ENCODE assay signal across 8 cellular contexts in the genomic region with DNA sequence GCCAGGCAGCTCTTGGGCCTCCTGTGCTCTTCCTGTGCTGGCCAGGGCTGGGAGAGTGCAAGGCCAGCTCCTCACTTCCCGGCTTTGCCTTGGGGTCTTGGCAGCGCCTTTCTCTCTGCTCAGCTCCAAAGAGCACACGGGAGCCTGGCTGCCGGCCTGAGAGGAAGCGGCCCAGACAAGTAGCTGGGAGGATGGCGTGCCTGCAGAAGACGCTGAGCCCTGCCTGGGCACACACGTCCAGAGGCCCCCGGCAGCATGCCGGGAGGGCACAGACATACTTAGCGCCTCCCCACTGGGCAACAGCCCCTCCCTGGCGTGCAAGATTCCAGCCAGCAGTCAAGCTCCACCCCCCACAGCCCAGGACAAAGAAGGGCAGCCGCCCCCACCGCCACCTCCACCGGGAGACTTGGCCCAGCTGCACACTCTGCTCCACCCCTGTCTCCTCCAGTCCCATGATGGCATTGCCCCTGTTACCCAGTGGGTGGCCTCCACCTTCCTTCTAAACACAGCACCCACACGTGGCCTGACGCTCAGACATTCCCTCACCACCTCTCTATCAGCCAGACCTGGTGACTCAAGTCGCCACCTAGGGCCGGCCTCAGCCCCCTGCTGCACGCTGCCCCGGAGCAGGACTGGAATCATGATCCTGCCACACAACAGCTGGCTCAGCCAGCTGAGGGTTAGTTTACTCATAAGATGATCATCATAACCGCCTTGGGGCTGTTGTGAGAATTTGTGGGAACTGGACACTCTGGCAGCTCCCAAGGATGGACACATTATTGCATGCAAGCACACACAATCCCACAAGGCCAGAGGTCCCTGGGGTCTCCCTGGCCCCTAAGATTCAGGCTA. TPM values are rescaled to one million over a fixed set of nuclear protein-coding genes. Genes with fewer than 3 reads are reported as not detected.
A peak's percentile ranks its signal among the peaks of the same experiment; 100 is the strongest.
DNase-seq lines count a peak whose midpoint lies in the region; ATAC-seq and TF ChIP-seq lines count a peak whose summit lies in the region.

No MANE protein-coding gene starts in this region.

- H3K4me1 ChIP-seq in OCI-LY7 (ENCODE audit: insufficient read depth, low read length, poor library complexity, severe bottlenecking), result peaks cover 19% of the 10 kb centered on the region
- peaks cover 12% of the 10 kb centered on the region for H3K4me1 ChIP-seq in foreskin keratinocyte
- peaks cover 10% of the 10 kb centered on the region for H3K4me1 ChIP-seq in neuron (ENCODE audit: insufficient read depth, low read length)
- H3K4me1 ChIP-seq in aorta (ENCODE audit: control insufficient read depth in 1 of 2, insufficient read depth in 2 of 2, low read length in 2 of 2), result peaks cover 0 to 3% of the 10 kb centered on the region in 2 donors

- CTCF ChIA-PET in OCI-LY7 (lab: Charles Lee; ENCODE audit: unreplicated experiment), result interaction anchor here (0.6 to 1.2 kb wide), 2 partner anchors 9 to 26 kb away, joined by 3 to 4 read pairs; no protein-coding TSS in a partner anchor

- H3K4me2 ChIP-seq in OCI-LY7 (ENCODE audit: low read length), result peak overlapping the region; percentile 40; the same call in 1 of the 2 replicates

- no peaks in the 10 kb centered on the region for H3K79me2 ChIP-seq in OCI-LY7 (ENCODE audit: insufficient read depth, low read depth, low read length)

- POLR2A ChIA-PET in OCI-LY7 (lab: Charles Lee), result interaction anchor here (0.5 to 1.1 kb wide), 2 partner anchors 24 to 27 kb away, joined by 3 read pairs; no protein-coding TSS in a partner anchor

- peak; percentile 59 for DNase-seq in G401 (ENCODE audit: low spot score)
- peak; percentile 73 for DNase-seq in OCI-LY7 (ENCODE audit: low spot score)
- DNase-seq in activated gamma-delta T cell treated with anti-CD3 and anti-CD28 coated beads, Interleukin-2, amount 50 U/mL, for 16 hours (ENCODE audit: low read depth), result peak; percentile 22
- DNase-seq in foreskin keratinocyte, result peak; percentile 97 to 98
- DNase-seq in aorta, result peak; percentile 95
- DNase-seq in NOMO-1 treated with DMSO at 0.1 percent for 48 hours (lab: John Stamatoyannopoulos, UW; ENCODE audit: unreplicated experiment), result no peak

- no TSS peak for BruUV-seq in OCI-LY7 (replicated peaks; lab: Mats Ljungman, UMichigan)

- peak; percentile 86 for TF ChIP-seq CTCF in OCI-LY7 (conservative IDR thresholded peaks at IDR 0.05; ENCODE audit: low read length)
- TF ChIP-seq CTCF in foreskin keratinocyte (conservative IDR thresholded peaks at IDR 0.05), result peak; percentile 87

- H3K4me3 ChIP-seq in OCI-LY7 (ENCODE audit: low read depth, low read length, poor library complexity, severe bottlenecking), result no peak overlapping the region
- peak overlapping the region; percentile 1 for H3K4me3 ChIP-seq in neuron (ENCODE audit: low read length)
- H3K4me3 ChIP-seq in aorta (ENCODE audit: low read length in 2 of 2), result no peak overlapping the region

- intact Hi-C loops in OCI-LY7 (cut with micrococcal nuclease; ENCODE audit: unreplicated experiment) (no loop called here), aorta (cut with DNase I) (no loop called here)

- H3K9me3 ChIP-seq in OCI-LY7 (ENCODE audit: low read length), result no peaks in the 10 kb centered on the region
- no peaks in the 10 kb centered on the region for H3K9me3 ChIP-seq in neuron (ENCODE audit: low read length)
- no peaks in the 10 kb centered on the region for H3K9me3 ChIP-seq in aorta (ENCODE audit: control insufficient read depth, low read length)

- H3K9me2 ChIP-seq in OCI-LY7 (ENCODE audit: insufficient read depth, low read length), result no peaks in the 10 kb centered on the region

- H2AFZ ChIP-seq in OCI-LY7 (ENCODE audit: low read length) (peak overlapping the region; percentile 82; the same call in 1 of the 2 replicates), neuron (ENCODE audit: low read depth, low read length) (peak overlapping the region; percentile 26)

- H3K27me3 ChIP-seq in foreskin keratinocyte (no peaks in the 10 kb centered on the region), neuron (ENCODE audit: insufficient read depth, low read length) (peaks cover 10% of the 10 kb centered on the region), aorta (ENCODE audit: control insufficient read depth in 1 of 2, insufficient read depth in 2 of 2, low read length in 1 of 2) (no peaks in the 10 kb centered on the region)

- 1 to 3% methylated on average over 19 to 22 of the region's 22 CpGs for WGBS in aorta, 2 donors

- in situ Hi-C loops in G401 (cut with HindIII; ENCODE audit: low sequenced_read_pairs), result no loop called here

- no peaks in the 10 kb centered on the region for H4K20me1 ChIP-seq in OCI-LY7 (ENCODE audit: insufficient read depth, low read length)

- no peak overlapping the region for H3K27ac ChIP-seq in OCI-LY7 (ENCODE audit: low read depth, low read length, poor library complexity, severe bottlenecking)
- H3K27ac ChIP-seq in foreskin keratinocyte, result peak overlapping the region; percentile 80
- H3K27ac ChIP-seq in aorta (ENCODE audit: low read depth in 1 of 2, low read length in 2 of 2), result peak overlapping the region; percentile 62 to 100

- no peaks in the 10 kb centered on the region for H3K36me3 ChIP-seq in OCI-LY7 (ENCODE audit: insufficient read depth, low read length)
- no peaks in the 10 kb centered on the region for H3K36me3 ChIP-seq in neuron (ENCODE audit: insufficient read depth, low read length)
- H3K36me3 ChIP-seq in aorta (ENCODE audit: control insufficient read depth in 1 of 2, insufficient read depth in 2 of 2, low read length in 1 of 2), result no peaks in the 10 kb centered on the region

- ATAC-seq in HG03045 (IDR thresholded peaks at IDR 0.05; ENCODE audit: unreplicated experiment) (peak; percentile 72), foreskin keratinocyte (peak; percentile 95), aorta (ENCODE audit: low FRiP score) (peak; percentile 88)

RNA-seq across cellular contexts. Expression of gene SGCA, which starts 12.4 kb away (rescaled TPM):
- total RNA-seq in G401 (2014; rRNA removed; shearing (Covaris generic)), result 19.0 and 49.0 TPM in 2 replicates
- total RNA-seq in OCI-LY7 (2014; rRNA removed; shearing (Covaris generic)), result 0.57 TPM in 1 of 2 replicates, not detected in the other
- 1.1 TPM in 1 of 2 replicates, not detected in the other for total RNA-seq in OCI-LY7 (2022)
- not detected in 2 replicates for total RNA-seq in foreskin keratinocyte
- not detected in 2 replicates for polyA plus RNA-seq in foreskin keratinocyte
- total RNA-seq in aorta, result 10 to 100 TPM; 91.8 to 92.7 TPM
- polyA plus RNA-seq in aorta, result 100 to 1,000 TPM in 1 of 2 donors, 10 to 100 TPM in 1; 86.4 to 198 TPM

RNA-seq across cellular contexts. Expression of gene COL1A1, which starts 23.2 kb away (rescaled TPM):
- 72.4 and 86.8 TPM in 2 replicates for total RNA-seq in G401 (2014; rRNA removed; shearing (Covaris generic))
- not detected in 2 replicates for total RNA-seq in OCI-LY7 (2014; rRNA removed; shearing (Covaris generic))
- total RNA-seq in OCI-LY7 (2022) (not detected in 2 replicates), foreskin keratinocyte (3.5 and 4.7 TPM in 2 replicates), aorta (100 to 1,000 TPM; 400 to 948 TPM)
- polyA plus RNA-seq in foreskin keratinocyte (2.2 and 2.7 TPM in 2 replicates), aorta (100 to 1,000 TPM in 1 of 2 donors, 10 to 100 TPM in 1; 70.2 to 391 TPM)

RNA-seq across cellular contexts. Expression of gene PPP1R9B, which starts 27.7 kb away (rescaled TPM):
- 49.7 and 59.6 TPM in 2 replicates for total RNA-seq in G401 (2014; rRNA removed; shearing (Covaris generic))
- 45.3 and 73.2 TPM in 2 replicates for total RNA-seq in OCI-LY7 (2014; rRNA removed; shearing (Covaris generic))
- 73.9 and 87.0 TPM in 2 replicates for total RNA-seq in OCI-LY7 (2022)
- total RNA-seq in foreskin keratinocyte, result 32.9 and 36.0 TPM in 2 replicates
- polyA plus RNA-seq in foreskin keratinocyte, result 21.2 and 21.5 TPM in 2 replicates
- 10 to 100 TPM; 64.4 to 99.0 TPM for total RNA-seq in aorta
- 10 to 100 TPM; 20.3 to 26.1 TPM for polyA plus RNA-seq in aorta

RNA-seq across cellular contexts. Expression of gene SAMD14, which starts 48.2 kb away (rescaled TPM):
- total RNA-seq in G401 (2014; rRNA removed; shearing (Covaris generic)), result 7.5 and 8.4 TPM in 2 replicates
- total RNA-seq in OCI-LY7 (2014; rRNA removed; shearing (Covaris generic)), result not detected in 2 replicates
- total RNA-seq in OCI-LY7 (2022) (0.13 and 0.59 TPM in 2 replicates), foreskin keratinocyte (0.99 and 2.4 TPM in 2 replicates), aorta (10 to 100 TPM in 1 of 2 donors, 1 to 10 TPM in 1; 9.3 to 12.6 TPM)
- polyA plus RNA-seq in foreskin keratinocyte (1.4 and 2.4 TPM in 2 replicates), aorta (1 to 10 TPM; 2.5 to 3.8 TPM)

Comparison
In these comparisons a context has a peak if more than half of its experiments do, and no peak if none do; other contexts are left out.
1. RNA of gene COL1A1, which starts 23.2 kb away (total RNA-seq): 400 to 948 TPM in aorta and 72.4 to 86.8 TPM in G401; 3.5 to 4.7 TPM in foreskin keratinocyte and not detected in OCI-LY7; every median in the first group is over 10 times any median in the second.
2. Peak in every context shown above with its lines, with median percentiles within 50 percentile points of each other: ATAC-seq.